8 cellular contexts compared by ENCODE assay signal in genomic region chr4:17636696-17637351, GRCh38. TPM values are rescaled to one million over a fixed set of nuclear protein-coding genes. Genes with fewer than 3 reads are reported as not detected.
DNase-seq lines count a peak whose midpoint lies in the region; ATAC-seq and TF ChIP-seq lines count a peak whose summit lies in the region.

No MANE protein-coding gene starts in this region.

- H3K27me3 Mint-ChIP-seq in type B pancreatic cell: no peaks in the 10 kb centered on the region

- no peaks in the 10 kb centered on the region for H3K9me3 Mint-ChIP-seq in type B pancreatic cell

- H2AFZ ChIP-seq in Karpas-422 (ENCODE audit: low read length) (no peak overlapping the region), SK-N-SH (ENCODE audit: low read depth) (no peak overlapping the region), trophoblast cell (ENCODE audit: insufficient read depth, low read length, poor library complexity) (no peak overlapping the region)

- H3K79me2 ChIP-seq in Karpas-422 (ENCODE audit: low read length): no peaks in the 10 kb centered on the region
- H3K79me2 ChIP-seq in SK-N-SH (ENCODE audit: insufficient read depth): no peaks in the 10 kb centered on the region
- H3K79me2 ChIP-seq in trophoblast cell (ENCODE audit: control insufficient read depth, insufficient read depth, low read length, poor library complexity): no peaks in the 10 kb centered on the region

- no peaks in the 10 kb centered on the region for H4K20me1 ChIP-seq in Karpas-422 (ENCODE audit: insufficient read depth, low read depth, low read length)
- H4K20me1 ChIP-seq in SK-N-SH (ENCODE audit: insufficient read depth): 0 out of 2 replicates have a peak, but pooled peaks cover 3% of the 10 kb centered on the region

- no peak overlapping the region for H3K18ac ChIP-seq in trophoblast cell (ENCODE audit: low read length)

- H3K4ac ChIP-seq in trophoblast cell (ENCODE audit: low read depth, low read length): no peak overlapping the region

- no peak overlapping the region for H4K12ac ChIP-seq in trophoblast cell (ENCODE audit: low read depth, low read length)

- H3K9me2 ChIP-seq in Karpas-422 (replicated peaks; ENCODE audit: insufficient read depth, low read length) (no peaks in the 10 kb centered on the region), SK-N-SH (no peaks in the 10 kb centered on the region)

- peaks cover 9% of the 10 kb centered on the region for H3K36me3 Mint-ChIP-seq in type B pancreatic cell

- DNase-seq in GDM1 (lab: John Stamatoyannopoulos, UW) (peak; percentile 27), Karpas-422 (peak; percentile 95), SK-N-SH (peak; percentile 92), glomerular visceral epithelial cell (ENCODE audit: extremely low spot score) (peak; percentile 75), trophoblast cell (peak; percentile 74 to 89), type B pancreatic cell (ENCODE audit: extremely low spot score, unreplicated experiment) (peak; percentile 77)
- peak; percentile 73 for DNase-seq in activated naive CD4-positive, alpha-beta T cell treated with Interleukin-2 at 50 U/mL for 16 hours

- POLR2A ChIA-PET in SK-N-SH (lab: Yijun Ruan, JAX): interaction anchor here (0.7 kb wide), 1 partner anchor 173 kb away, joined by 3 read pairs; no protein-coding TSS in a partner anchor

- ATAC-seq in GM21786 (IDR thresholded peaks at IDR 0.05; ENCODE audit: unreplicated experiment): peak; percentile 90

- H2AK5ac ChIP-seq in trophoblast cell (ENCODE audit: low read length): no peak overlapping the region

- 37% methylated on average over 20 of the region's 30 CpGs for WGBS in SK-N-SH (ENCODE audit: low lambda C conversion rate)
- no CpG with 5 or more reads among the region's 30 CpGs for WGBS in trophoblast cell (ENCODE audit: extremely low coverage, insufficient coverage, insufficient read length)

- peaks cover 7% of the 10 kb centered on the region for H3K4me1 ChIP-seq in Karpas-422 (ENCODE audit: low read length)
- no peaks in the 10 kb centered on the region; a peak in 1 of 4 replicates for H3K4me1 ChIP-seq in SK-N-SH (ENCODE audit: control insufficient read depth in 1 of 2, insufficient read depth in 2 of 2, low read depth in 1 of 2, low read length in 1 of 2)
- no peaks in the 10 kb centered on the region for H3K4me1 ChIP-seq in trophoblast cell (ENCODE audit: control insufficient read depth in 1 of 2, insufficient read depth in 2 of 2, low read length in 2 of 2)

- CTCF ChIA-PET in SK-N-SH (lab: Yijun Ruan, JAX): interaction anchor here (0.7 to 4.3 kb wide), 31 partner anchors 10 to 475 kb away, joined by 3 to 42 read pairs (median 4); partner anchors contain the start of gene MED28

- H3K27ac Mint-ChIP-seq in type B pancreatic cell: no peak overlapping the region

- no peaks in the 10 kb centered on the region for H3K4me1 Mint-ChIP-seq in type B pancreatic cell (ENCODE audit: unreplicated experiment)

- no peaks in the 10 kb centered on the region; the same call in 1 of the 2 replicates for H3K36me3 ChIP-seq in Karpas-422 (ENCODE audit: insufficient read depth, low read length)
- H3K36me3 ChIP-seq in SK-N-SH (replicated peaks in 1 of 2; ENCODE audit: control insufficient read depth in 1 of 2, insufficient read depth in 2 of 2, low read length in 1 of 2): peaks cover 25 to 38% of the 10 kb centered on the region in 2 experiments
- H3K36me3 ChIP-seq in trophoblast cell (ENCODE audit: control insufficient read depth in 1 of 2, insufficient read depth in 2 of 2, low read length in 2 of 2): peaks cover 28 to 39% of the 10 kb centered on the region in 2 experiments

- no peak overlapping the region for H2BK120ac ChIP-seq in trophoblast cell (ENCODE audit: insufficient read depth, low read length, poor library complexity)

- no peak overlapping the region for H4K91ac ChIP-seq in trophoblast cell (ENCODE audit: low read depth, low read length)

- H3F3A ChIP-seq in SK-N-SH (replicated peaks; ENCODE audit: insufficient read depth): peaks cover 15% of the 10 kb centered on the region

- no peak overlapping the region for H3K4me2 ChIP-seq in Karpas-422 (ENCODE audit: low read depth, low read length, poor library complexity, severe bottlenecking)
- no peak overlapping the region for H3K4me2 ChIP-seq in SK-N-SH
- H3K4me2 ChIP-seq in trophoblast cell (ENCODE audit: low read length): no peak overlapping the region

- H3K9me3 ChIP-seq in Karpas-422 (ENCODE audit: low read length): no peaks in the 10 kb centered on the region
- no peaks in the 10 kb centered on the region for H3K9me3 ChIP-seq in SK-N-SH
- H3K9me3 ChIP-seq in trophoblast cell (ENCODE audit: insufficient read depth, low read depth, low read length): no peaks in the 10 kb centered on the region

- TF ChIP-seq EP300 in SK-N-SH (IDR thresholded peaks at IDR 0.05; ENCODE audit: borderline replicate concordance in 1 of 2, low read depth in 1 of 2, low read length in 1 of 2): no peak

- no peak overlapping the region for H3K23ac ChIP-seq in trophoblast cell (ENCODE audit: low read length)

- H3K14ac ChIP-seq in trophoblast cell (ENCODE audit: low read length): no peak overlapping the region

- peak; percentile 92 for TF ChIP-seq CTCF in SK-N-SH (IDR thresholded peaks at IDR 0.05)
- TF ChIP-seq CTCF in type B pancreatic cell (conservative IDR thresholded peaks at IDR 0.05): peak; percentile 96

- no peak overlapping the region for H3K9ac ChIP-seq in Karpas-422 (ENCODE audit: low read length)
- H3K9ac ChIP-seq in SK-N-SH: no peak overlapping the region
- H3K9ac ChIP-seq in trophoblast cell (ENCODE audit: low read length): peak overlapping the region; percentile 70

- no peak overlapping the region for H3K27ac ChIP-seq in Karpas-422 (ENCODE audit: low read length)
- no peak overlapping the region for H3K27ac ChIP-seq in SK-N-SH (ENCODE audit: low read depth in 2 of 2, low read length in 1 of 2)
- H3K27ac ChIP-seq in trophoblast cell (ENCODE audit: low read depth, low read length): no peak overlapping the region

- no peak overlapping the region for H2BK5ac ChIP-seq in trophoblast cell (ENCODE audit: low read depth, low read length, poor library complexity)

- H2BK12ac ChIP-seq in trophoblast cell (ENCODE audit: low read length): no peak overlapping the region

- H3K27me3 ChIP-seq in Karpas-422 (ENCODE audit: low read length) (no peaks in the 10 kb centered on the region), SK-N-SH (ENCODE audit: insufficient read depth) (no peaks in the 10 kb centered on the region), trophoblast cell (ENCODE audit: insufficient read depth, low read length) (no peaks in the 10 kb centered on the region)

- no peak overlapping the region for H3K4me3 ChIP-seq in Karpas-422 (ENCODE audit: low read length)
- H3K4me3 ChIP-seq in SK-N-SH (ENCODE audit: low read depth in 2 of 2, low read length in 1 of 2): peak overlapping the region in 1 of 2 experiments; percentile 53; a peak in 1 of 4 replicates
- no peak overlapping the region for H3K4me3 ChIP-seq in trophoblast cell (ENCODE audit: low read depth, low read length)

- TF ChIP-seq RAD21 in SK-N-SH (IDR thresholded peaks at IDR 0.05; ENCODE audit: low read length): peak; percentile 81

- no peak overlapping the region for H3K4me3 Mint-ChIP-seq in type B pancreatic cell

- no peaks in the 10 kb centered on the region for H3K79me1 ChIP-seq in trophoblast cell (ENCODE audit: low read length)

- no peak overlapping the region for H4K8ac ChIP-seq in trophoblast cell (ENCODE audit: low read depth, low read length)

TF ChIP-seq in SK-N-SH, 30 proteins besides CTCF, POLR2A, EP300 and RAD21 (continues in another document):
- TF ChIP-seq MXI1 (IDR thresholded peaks at IDR 0.05; ENCODE audit: low read depth, low read length) (no peak), RXRA (IDR thresholded peaks at IDR 0.05; ENCODE audit: borderline replicate concordance, low read depth) (no peak), EZH2phosphoT487 (IDR thresholded peaks at IDR 0.05; ENCODE audit: borderline replicate concordance, low read depth) (no peak), YY1 (IDR thresholded peaks at IDR 0.05; ENCODE audit: low read depth) (no peak; the same call in 1 of the 2 replicates), NRF1 (IDR thresholded peaks at IDR 0.05; ENCODE audit: low read depth, low read length) (no peak), RFX5 (IDR thresholded peaks at IDR 0.05; ENCODE audit: low read length) (no peak), GABPA (IDR thresholded peaks at IDR 0.05; ENCODE audit: low read depth) (no peak), ELF1 (IDR thresholded peaks at IDR 0.05) (no peak), SMC3 (IDR thresholded peaks at IDR 0.05; ENCODE audit: low read depth, low read length) (peak; percentile 86), FOXM1 (IDR thresholded peaks at IDR 0.05; ENCODE audit: low read depth) (no peak)

RNA-seq across cellular contexts. Expression of gene MED28, which starts 22.4 kb away (rescaled TPM):
- total RNA-seq in Karpas-422 (2014; rRNA removed; shearing (Covaris generic); ENCODE audit: low replicate concordance): 24.8 and 48.7 TPM in 2 replicates
- 5.9 and 7.5 TPM in 2 replicates for polyA plus RNA-seq in SK-N-SH (2012; rRNA removed)
- 9.2 and 10.1 TPM in 2 replicates for polyA plus RNA-seq in SK-N-SH (2012; cell fraction: cytosol; rRNA removed)
- 8.5 and 12.6 TPM in 2 replicates for polyA plus RNA-seq in SK-N-SH (2012; cell fraction: nucleus; rRNA removed)
- polyA plus RNA-seq in trophoblast cell (2013): 20.5 and 21.5 TPM in 2 replicates
- total RNA-seq in type B pancreatic cell (ENCODE audit: low replicate concordance): 79.3 and 92.5 TPM in 2 replicates

RNA-seq across cellular contexts. Expression of gene LAP3, which starts 59.8 kb away (rescaled TPM):
- 141 and 146 TPM in 2 replicates for total RNA-seq in Karpas-422 (2014; rRNA removed; shearing (Covaris generic); ENCODE audit: low replicate concordance)
- 53.2 and 67.8 TPM in 2 replicates for polyA plus RNA-seq in SK-N-SH (2012; rRNA removed)
- 66.9 and 72.0 TPM in 2 replicates for polyA plus RNA-seq in SK-N-SH (2012; cell fraction: cytosol; rRNA removed)
- 33.7 and 42.9 TPM in 2 replicates for polyA plus RNA-seq in SK-N-SH (2012; cell fraction: nucleus; rRNA removed)
- polyA plus RNA-seq in trophoblast cell (2013): 46.7 and 47.5 TPM in 2 replicates
- total RNA-seq in type B pancreatic cell (ENCODE audit: low replicate concordance): 41.2 and 48.9 TPM in 2 replicates

Comparison
In these comparisons a context has a peak if more than half of its experiments do, and no peak if none do; other contexts are left out.
1. DNase-seq: peak in every context shown above with its lines; median percentile 95 in Karpas-422; 92 in SK-N-SH; 82 in trophoblast cell; 77 in type B pancreatic cell; 75 in glomerular visceral epithelial cell; 73 in activated naive CD4-positive, alpha-beta T cell treated with Interleukin-2 at 50 U/mL for 16 hours; 27 in GDM1.